8 cellular contexts compared by ENCODE assay signal in the genomic region with DNA sequence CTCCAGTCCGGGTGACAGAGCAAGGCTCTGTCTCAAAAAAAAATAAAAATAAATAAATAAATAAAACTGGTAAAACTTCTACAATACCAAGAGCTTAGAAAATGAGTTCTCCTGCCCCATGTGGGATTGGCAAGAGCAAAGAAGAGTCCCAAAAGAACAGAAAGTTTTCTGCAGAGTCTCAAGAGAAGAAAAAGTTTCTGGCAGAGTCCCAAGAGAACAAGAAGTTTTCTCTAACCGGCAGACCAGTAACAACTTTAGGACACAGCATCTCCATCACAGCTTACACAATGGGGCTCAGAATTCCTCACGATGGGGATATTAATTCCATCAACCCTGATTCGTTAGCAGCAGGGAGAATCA. TPM values are rescaled to one million over a fixed set of nuclear protein-coding genes. Genes with fewer than 3 reads are reported as not detected.
DNase-seq lines count a peak whose midpoint lies in the region; FAIRE-seq and TF ChIP-seq lines count a peak whose summit lies in the region.

No MANE protein-coding gene starts in this region.

- H3K9ac ChIP-seq in SK-N-MC (ENCODE audit: insufficient read length): peak overlapping the region; percentile 63

- no peak for TF ChIP-seq CTCF in fibroblast of the aortic adventitia (IDR thresholded peaks at IDR 0.05; ENCODE audit: insufficient read depth, low read length)
- TF ChIP-seq CTCF in retinal pigment epithelial cell (conservative IDR thresholded peaks at IDR 0.05; ENCODE audit: low read depth, low read length): no peak

- H3K4me3 ChIP-seq in GM08714 (ENCODE audit: low read length): peak overlapping the region; percentile 72; the same call in 1 of the 2 replicates
- peak overlapping the region; percentile 87 for H3K4me3 ChIP-seq in SK-N-MC
- peak overlapping the region; percentile 95 for H3K4me3 ChIP-seq in fibroblast of the aortic adventitia (ENCODE audit: low read depth, low read length)
- H3K4me3 ChIP-seq in retinal pigment epithelial cell (ENCODE audit: low read length): peak overlapping the region; percentile 82

- H3K36me3 ChIP-seq in SK-N-MC (ENCODE audit: insufficient read depth, low read length): no peaks in the 10 kb centered on the region

- no peak for FAIRE-seq in urothelium cell line (lab: Jason Lieb, UNC)

- DNase-seq in SK-N-MC (ENCODE audit: low read depth, low spot score) (no peak), fibroblast of the aortic adventitia (ENCODE audit: low read depth) (peak; percentile 8), retinal pigment epithelial cell (ENCODE audit: low read depth) (no peak), NCI-H526 (lab: John Stamatoyannopoulos, UW) (no peak), urothelium cell line (ENCODE audit: low spot score) (no peak), amygdala (lab: John Stamatoyannopoulos, UW) (no peak)
- DNase-seq in activated naive CD4-positive, alpha-beta T cell (lab: John Stamatoyannopoulos, UW): no peak

- H3K9me3 ChIP-seq in SK-N-MC (ENCODE audit: low read depth, low read length): no peaks in the 10 kb centered on the region

- no peak overlapping the region for H3K27ac ChIP-seq in SK-N-MC

RNA-seq across cellular contexts. Expression of gene SLC39A11, which starts 1.1 kb away (rescaled TPM):
- 15.8 and 30.5 TPM in 2 replicates for total RNA-seq in fibroblast of the aortic adventitia (ENCODE audit: low replicate concordance)
